In genomic region chr2:232203166-232203891, GRCh38 we compare ENCODE assay signal across 17 cellular contexts.
DNase-seq lines count a peak whose midpoint lies in the region; ATAC-seq and TF ChIP-seq lines count a peak whose summit lies in the region.
"Had no signal": no experiment of that assay in that cellular context is flagged by ENCODE, and none has a peak within 500 bp of the region (broad histone marks: within the 10 kb centered on the region; RNA-seq: fewer than 3 reads in every experiment).

No MANE protein-coding gene starts in this region.

- H3K4me3 ChIP-seq in thyroid gland (replicated peaks in 1 of 3) = no peak overlapping the region

- H3K4me1 ChIP-seq in thyroid gland = peaks cover 29 to 34% of the 10 kb centered on the region in 2 donors

- no peaks in the 10 kb centered on the region for H3K9me3 ChIP-seq in thyroid gland

- peak; percentile 40 for ATAC-seq in Right ventricle myocardium inferior
- no peak for ATAC-seq in effector memory CD8-positive, alpha-beta T cell (replicated peaks)
- no peak for ATAC-seq in GM21825 (IDR thresholded peaks at IDR 0.05; ENCODE audit: unreplicated experiment)

- peaks cover 0 to 1% of the 10 kb centered on the region in 2 donors for H3K4me1 Mint-ChIP-seq in effector memory CD8-positive, alpha-beta T cell (ENCODE audit: low read depth in 2 of 2)
- H3K4me1 Mint-ChIP-seq: CD14-positive monocyte had no signal

- peaks cover 3% of the 10 kb centered on the region for H3K36me3 Mint-ChIP-seq in effector memory CD8-positive, alpha-beta T cell (ENCODE audit: insufficient read depth)

- TF ChIP-seq CTCF in thyroid gland (IDR thresholded peaks at IDR 0.05) = no peak

- DNase-seq in Right ventricle myocardium inferior (ENCODE audit: missing footprints) (no peak), cardiac septum (ENCODE audit: low spot score) (no peak), myocyte (ENCODE audit: low read depth) (peak; percentile 14), thyroid gland (no peak), NCI-H446 (lab: John Stamatoyannopoulos, UW) (no peak), Kasumi-1 (lab: John Stamatoyannopoulos, UW) (no peak)
- no peak for DNase-seq in effector memory CD8-positive, alpha-beta T cell
- DNase-seq: DMS 273 treated with DMSO at 0.1 percent for 48 hours, GOT3, NCI-H1417 treated with DMSO at 0.1 percent for 48 hours, NCI-H2029, NCI-H2171, NCI-H748 treated with DMSO at 0.1 percent for 48 hours, RPMI8226 had no signal

- H3K27me3 Mint-ChIP-seq in effector memory CD8-positive, alpha-beta T cell = no peaks in the 10 kb centered on the region

- no peak for TF ChIP-seq POLR2A in thyroid gland (IDR thresholded peaks at IDR 0.05)

- peak overlapping the region; percentile 20 to 78 (median 71) for H3K27ac ChIP-seq in thyroid gland
- H3K27ac ChIP-seq: 22Rv1 had no signal

- H3K9me3 Mint-ChIP-seq in effector memory CD8-positive, alpha-beta T cell = no peaks in the 10 kb centered on the region

- no peaks in the 10 kb centered on the region for H3K27me3 ChIP-seq in thyroid gland

- intact Hi-C loops in Right ventricle myocardium inferior (cut with DNase I) (no loop called here), cardiac septum (cut with DNase I) (no loop called here), thyroid gland (cut with DNase I) (no loop called here)

- no peaks in the 10 kb centered on the region for H3K36me3 ChIP-seq in thyroid gland

- no peak overlapping the region for H3K4me3 Mint-ChIP-seq in effector memory CD8-positive, alpha-beta T cell
- H3K4me3 Mint-ChIP-seq: CD14-positive monocyte had no signal

- 91 to 92% methylated on average over 5 of the region's 5 CpGs for WGBS in thyroid gland, 2 donors

- H3K27ac Mint-ChIP-seq in effector memory CD8-positive, alpha-beta T cell = peak overlapping the region; percentile 4 to 8
